ENCODE assay signal across 13 cellular contexts in the genomic region with DNA sequence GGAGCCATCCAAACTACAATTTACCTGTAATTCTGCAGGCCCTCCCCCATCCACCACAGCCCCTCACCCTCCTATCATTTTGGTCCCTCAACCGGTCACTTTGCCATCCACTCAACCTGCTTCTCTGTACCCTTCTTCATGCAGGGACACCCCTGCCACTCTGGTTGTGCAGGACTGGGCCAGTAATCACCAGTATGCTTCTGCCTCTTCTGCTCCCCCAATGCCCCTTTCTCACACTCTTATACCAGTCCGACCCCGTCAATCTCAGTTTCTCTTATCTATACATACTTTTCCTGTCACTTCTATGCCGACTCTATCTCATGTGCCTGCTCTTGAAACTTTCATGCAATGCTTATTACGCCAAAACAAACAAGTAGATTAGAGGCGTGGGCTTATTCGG. TPM values are rescaled to one million over a fixed set of nuclear protein-coding genes. Genes with fewer than 3 reads are reported as not detected.
DNase-seq lines count a peak whose midpoint lies in the region; ATAC-seq and TF ChIP-seq lines count a peak whose summit lies in the region.
"Had no signal": no experiment of that assay in that cellular context is flagged by ENCODE, and none has a peak within 500 bp of the region (broad histone marks: within the 10 kb centered on the region; RNA-seq: fewer than 3 reads in every experiment).

No MANE protein-coding gene starts in this region.

- POLR2A ChIA-PET in MCF 10A (lab: Yijun Ruan, JAX), result no interaction called here

- H3K9me3 Mint-ChIP-seq in MCF 10A (ENCODE audit: unreplicated experiment), result peaks cover 13% of the 10 kb centered on the region

- BruUV-seq in MCF 10A (replicated peaks; lab: Mats Ljungman, UMichigan), result no TSS peak
- no TSS peak for BruUV-seq in mammary epithelial cell (replicated peaks; lab: Mats Ljungman, UMichigan)

- dilution Hi-C loops in mammary epithelial cell (cut with HindIII; ENCODE audit: low sequenced_read_pairs), result loop anchor here (5.0 kb wide), 1 partner anchor 104 kb away; no protein-coding TSS in a partner anchor

- no peak overlapping the region for H3K9ac ChIP-seq in mammary epithelial cell (ENCODE audit: insufficient read depth, low read length)
- H3K9ac ChIP-seq: BLaER1 treated with 17β-estradiol and CSF1 and Interleukin-3, amounts not matched to agents 10 nM and 100 nM had no signal

- in situ Hi-C loops in mammary epithelial cell (cut with MboI; ENCODE audit: low sequenced_read_pairs in 2 of 2), result no loop called here

- H3K4me3 Mint-ChIP-seq in MCF 10A (ENCODE audit: unreplicated experiment), result no peak overlapping the region
- H3K4me3 Mint-ChIP-seq: CD4-positive, alpha-beta T cell had no signal

- H3K27ac Mint-ChIP-seq in MCF 10A (ENCODE audit: low read depth, unreplicated experiment), result peak overlapping the region; percentile 25
- H3K27ac Mint-ChIP-seq: CD4-positive, alpha-beta T cell had no signal

- H3K36me3 Mint-ChIP-seq in MCF 10A (ENCODE audit: insufficient read depth, unreplicated experiment), result peaks cover 10% of the 10 kb centered on the region

- H3K4me3 ChIP-seq in mammary epithelial cell (replicated peaks in 1 of 3; ENCODE audit: insufficient read depth in 1 of 3, low read depth in 2 of 3, low read length in 3 of 3) (no peak overlapping the region), lower lobe of right lung (no peak overlapping the region)
- H3K4me3 ChIP-seq: BLaER1 treated with 17β-estradiol and CSF1 and Interleukin-3, amounts not matched to agents 10 nM and 100 nM; HAP-1 had no signal

- H3K79me2 ChIP-seq in mammary epithelial cell (ENCODE audit: insufficient read depth, low read length), result peaks cover 14% of the 10 kb centered on the region

- no peaks in the 10 kb centered on the region for H3K27me3 Mint-ChIP-seq in MCF 10A (ENCODE audit: insufficient read depth, unreplicated experiment)
- H3K27me3 Mint-ChIP-seq: CD4-positive, alpha-beta T cell had no signal

- CTCF ChIA-PET in MCF 10A (lab: Yijun Ruan, JAX), result no interaction called here
- CTCF ChIA-PET in mammary epithelial cell (lab: Charles Lee; ENCODE audit: low non-redundant PET), result no interaction called here

- no peaks in the 10 kb centered on the region for H3K27me3 ChIP-seq in mammary epithelial cell (ENCODE audit: insufficient read depth, low read length)
- no peaks in the 10 kb centered on the region for H3K27me3 ChIP-seq in lower lobe of right lung (ENCODE audit: low read depth)
- H3K27me3 ChIP-seq: BLaER1 treated with 17β-estradiol and CSF1 and Interleukin-3, amounts not matched to agents 10 nM and 100 nM had no signal

- no peaks in the 10 kb centered on the region for H4K20me1 ChIP-seq in mammary epithelial cell (ENCODE audit: insufficient read depth, low read length)

- peaks cover 7% of the 10 kb centered on the region for H3K4me1 ChIP-seq in mammary epithelial cell (ENCODE audit: insufficient read depth, low read length)
- peaks cover 44% of the 10 kb centered on the region for H3K4me1 ChIP-seq in lower lobe of right lung

- H2AFZ ChIP-seq in mammary epithelial cell (ENCODE audit: low read depth, low read length), result no peak overlapping the region

- DNase-seq in MCF 10A (ENCODE audit: unreplicated experiment), result no peak
- no peak for DNase-seq in mammary epithelial cell
- DNase-seq in lower lobe of right lung, result peak; percentile 7
- no peak for DNase-seq in activated T-cell treated with anti-CD3 and anti-CD28 coated beads, Interleukin-2, amount 50 U/mL, for 48 hours
- no peak for DNase-seq in GF-D8 (lab: John Stamatoyannopoulos, UW)
- DNase-seq: ACHN; CD4-positive, alpha-beta T cell; DMS79 had no signal

- intact Hi-C loops in MCF 10A (cut with micrococcal nuclease), result no loop called here
- intact Hi-C loops in mammary epithelial cell (cut with micrococcal nuclease), result no loop called here
- intact Hi-C loops in lower lobe of right lung (cut with DNase I), result no loop called here

- TF ChIP-seq CTCF in MCF 10A (IDR thresholded peaks at IDR 0.05; ENCODE audit: unreplicated experiment) (no peak), mammary epithelial cell (conservative IDR thresholded peaks at IDR 0.05 in 1 of 2, IDR thresholded peaks at IDR 0.05 in 1 of 2; ENCODE audit: extremely low read depth in 1 of 2, insufficient read depth in 1 of 2, low read depth in 1 of 2, low read length in 2 of 2) (no peak), VCaP (conservative IDR thresholded peaks at IDR 0.05) (no peak), lower lobe of right lung (IDR thresholded peaks at IDR 0.05) (no peak)

- H3K4me1 Mint-ChIP-seq in MCF 10A (ENCODE audit: insufficient read depth, unreplicated experiment), result peaks cover 8% of the 10 kb centered on the region

- ATAC-seq in lower lobe of right lung (no peak), HG03196 (IDR thresholded peaks at IDR 0.05; ENCODE audit: unreplicated experiment) (no peak)
- ATAC-seq: HepG2 had no signal

- H3K36me3 ChIP-seq in mammary epithelial cell (ENCODE audit: insufficient read depth, low read length), result no peaks in the 10 kb centered on the region
- H3K36me3 ChIP-seq in lower lobe of right lung, result no peaks in the 10 kb centered on the region
- H3K36me3 ChIP-seq: HAP-1 had no signal

- WGBS in mammary epithelial cell (ENCODE audit: low coverage, missing lambda C conversion rate), result 96% methylated on average over 7 of the region's 7 CpGs

- H3K27ac ChIP-seq in mammary epithelial cell (ENCODE audit: insufficient read depth, low read depth, low read length) (no peak overlapping the region), VCaP (peak overlapping the region; percentile 95), lower lobe of right lung (no peak overlapping the region)
- H3K27ac ChIP-seq: BLaER1 treated with 17β-estradiol and CSF1 and Interleukin-3, amounts not matched to agents 10 nM and 100 nM had no signal

- H3K4me2 ChIP-seq in mammary epithelial cell (ENCODE audit: insufficient read depth, low read depth, low read length), result no peak overlapping the region
- H3K4me2 ChIP-seq: BLaER1 treated with 17β-estradiol and CSF1 and Interleukin-3, amounts not matched to agents 10 nM and 100 nM had no signal

- H3K9me3 ChIP-seq in mammary epithelial cell (replicated peaks; ENCODE audit: insufficient read depth, low read length) (peaks cover 6% of the 10 kb centered on the region), lower lobe of right lung (no peaks in the 10 kb centered on the region)

RNA-seq across cellular contexts. Expression of a gene that starts 5.1 kb away (rescaled TPM):
- total RNA-seq in MCF 10A (2022) (196 and 208 TPM in 2 replicates), mammary epithelial cell (100 to 1,000 TPM; 180 to 193 TPM), lower lobe of right lung (235 TPM)
- polyA plus RNA-seq in mammary epithelial cell, result 362 TPM
- polyA minus RNA-seq in mammary epithelial cell, result 84.3 TPM

RNA-seq across cellular contexts. Expression of a gene that starts 5.1 kb away (rescaled TPM):
- 28.7 and 39.9 TPM in 2 replicates for total RNA-seq in MCF 10A (2022)
- total RNA-seq in mammary epithelial cell, result 10 to 100 TPM; 13.2 to 22.1 TPM
- polyA plus RNA-seq in mammary epithelial cell, result 21.2 TPM
- 13.9 TPM for polyA minus RNA-seq in mammary epithelial cell
- total RNA-seq in lower lobe of right lung, result 47.5 TPM
